Comparison of ENCODE assay signal across 8 cellular contexts in genomic region chr14:64294672-64295413, GRCh38. TPM values are rescaled to one million over a fixed set of nuclear protein-coding genes. Genes with fewer than 3 reads are reported as not detected.
DNase-seq lines count a peak whose midpoint lies in the region; ATAC-seq and TF ChIP-seq lines count a peak whose summit lies in the region.

No MANE protein-coding gene starts in this region.

- no CpG with 5 or more reads among the region's 20 CpGs for WGBS in neuronal stem cell (ENCODE audit: extremely low coverage in 2 of 2, insufficient read length in 2 of 2, insufficient replicate concordance in 1 of 2), 2 donors
- WGBS in suprapubic skin: 13% methylated on average over 7 of the region's 20 CpGs

- H3K4me1 ChIP-seq in Panc1 (ENCODE audit: control insufficient read depth, insufficient read depth, low read length) (no peaks in the 10 kb centered on the region; the same call in 1 of the 2 replicates), neuronal stem cell (ENCODE audit: control insufficient read depth in 2 of 2, insufficient read depth in 1 of 2, low read depth in 1 of 2, low read length in 2 of 2) (peaks cover 3 to 8% of the 10 kb centered on the region in 2 donors), suprapubic skin (peaks cover 18% of the 10 kb centered on the region)

- BruUV-seq in Panc1 (replicated peaks; lab: Mats Ljungman, UMichigan): no TSS peak

- DNase-seq in CD1c-positive myeloid dendritic cell (ENCODE audit: extremely low spot score) (peak; percentile 44), Panc1 (ENCODE audit: low read depth, low spot score) (peak; percentile 30), foreskin fibroblast (peak; percentile 40 to 67), neuronal stem cell (ENCODE audit: low spot score) (peak; percentile 48), suprapubic skin (ENCODE audit: low spot score in 2 of 2) (peak in 1 of 2 donors; percentile 70)
- DNase-seq in activated T-helper 1 cell treated with anti-CD3 and anti-CD28 coated beads, Interleukin-2, amount 50 U/mL, for 16 hours (ENCODE audit: low read depth in 1 of 2, low spot score in 1 of 2): peak; percentile 71 to 78

- H3K9ac ChIP-seq in neuronal stem cell (ENCODE audit: low read depth, low read length, poor library complexity): no peak overlapping the region

- POLR2A ChIA-PET in Panc1 (lab: Charles Lee): no interaction called here

- H4K8ac ChIP-seq in neuronal stem cell (ENCODE audit: low read depth, low read length): no peak overlapping the region

- peak overlapping the region; percentile 38 to 44 for H3K4me3 ChIP-seq in Panc1 (ENCODE audit: low read depth in 2 of 2, low read length in 2 of 2)
- H3K4me3 ChIP-seq in foreskin fibroblast (ENCODE audit: low read depth in 1 of 2, low read length in 2 of 2): peak overlapping the region; percentile 47 to 52
- peak overlapping the region in 1 of 2 donors; percentile 32 for H3K4me3 ChIP-seq in neuronal stem cell (ENCODE audit: low read length in 2 of 2)
- H3K4me3 ChIP-seq in suprapubic skin: peak overlapping the region; percentile 45

- no peak overlapping the region for H2BK12ac ChIP-seq in neuronal stem cell (ENCODE audit: low read length)

- TF ChIP-seq EP300 in suprapubic skin (IDR thresholded peaks at IDR 0.05): no peak

- TF ChIP-seq CTCF in Panc1 (IDR thresholded peaks at IDR 0.05) (peak; percentile 91), foreskin fibroblast (IDR thresholded peaks at IDR 0.05; ENCODE audit: low read depth, low read length) (peak; percentile 84), suprapubic skin (IDR thresholded peaks at IDR 0.05) (peak; percentile 13 to 55)

- intact Hi-C loops in Panc1 (cut with micrococcal nuclease; ENCODE audit: unreplicated experiment): loop anchor here (2.0 to 5.0 kb wide), 2 partner anchors 158 to 494 kb away; no protein-coding TSS in a partner anchor

- H2AK5ac ChIP-seq in neuronal stem cell (ENCODE audit: low read depth, low read length): no peak overlapping the region

- H3K27me3 ChIP-seq in Panc1 (ENCODE audit: control insufficient read depth, insufficient read depth, low read length) (peaks cover 11% of the 10 kb centered on the region), neuronal stem cell (ENCODE audit: control insufficient read depth in 3 of 3, insufficient read depth in 3 of 3, low read depth in 1 of 3, low read length in 3 of 3) (peaks cover 0 to 50% (median 16%) of the 10 kb centered on the region in 3 experiments), suprapubic skin (peaks cover 40% of the 10 kb centered on the region)

- H3K4ac ChIP-seq in neuronal stem cell (ENCODE audit: low read length): no peak overlapping the region

- H3K36me3 ChIP-seq in Panc1 (ENCODE audit: control insufficient read depth, insufficient read depth, low read length) (no peaks in the 10 kb centered on the region), neuronal stem cell (replicated peaks in 1 of 2; ENCODE audit: control insufficient read depth in 2 of 2, insufficient read depth in 2 of 2, low read length in 2 of 2) (no peaks in the 10 kb centered on the region), suprapubic skin (no peaks in the 10 kb centered on the region)

- H2BK120ac ChIP-seq in neuronal stem cell (ENCODE audit: low read depth, low read length): no peak overlapping the region

- peak overlapping the region; percentile 87 for H2AFZ ChIP-seq in neuronal stem cell (ENCODE audit: low read length)

- no peak overlapping the region for H2BK5ac ChIP-seq in neuronal stem cell (ENCODE audit: low read length)

- no peak overlapping the region for H3K23ac ChIP-seq in neuronal stem cell (ENCODE audit: low read depth, low read length, poor library complexity)

- no peak overlapping the region for H3K18ac ChIP-seq in neuronal stem cell (ENCODE audit: low read length)

- H3K14ac ChIP-seq in neuronal stem cell (ENCODE audit: low read length): no peak overlapping the region

- in situ Hi-C loops in Panc1 (cut with HindIII; ENCODE audit: low pct_unique_long_range_greater_than_20kb, low sequenced_read_pairs): no loop called here

- H3K27ac ChIP-seq in Panc1 (ENCODE audit: low read length): no peak overlapping the region
- no peak overlapping the region for H3K27ac ChIP-seq in neuronal stem cell (replicated peaks; ENCODE audit: low read length)
- no peak overlapping the region for H3K27ac ChIP-seq in suprapubic skin

- no peak overlapping the region for H2BK15ac ChIP-seq in neuronal stem cell (ENCODE audit: low read length)

- no peaks in the 10 kb centered on the region for H3K79me1 ChIP-seq in neuronal stem cell (ENCODE audit: low read depth, low read length)

- ATAC-seq in GM19372 (IDR thresholded peaks at IDR 0.05; ENCODE audit: low read depth, unreplicated experiment): peak; percentile 77
- peak; percentile 79 for ATAC-seq in HG03520 (IDR thresholded peaks at IDR 0.05; ENCODE audit: unreplicated experiment)
- peak; percentile 93 for ATAC-seq in Panc1

- H3K9me3 ChIP-seq in Panc1 (ENCODE audit: control insufficient read depth, insufficient read depth, low read depth, low read length) (no peaks in the 10 kb centered on the region), neuronal stem cell (replicated peaks in 1 of 2; ENCODE audit: control insufficient read depth in 2 of 2, insufficient read depth in 1 of 2, low read depth in 1 of 2, low read length in 2 of 2) (no peaks in the 10 kb centered on the region), suprapubic skin (no peaks in the 10 kb centered on the region)

- CTCF ChIA-PET in Panc1 (lab: Charles Lee): interaction anchor here (1.6 kb wide), 1 partner anchor 495 kb away, joined by 5 read pairs; no protein-coding TSS in a partner anchor

- peak overlapping the region; percentile 94 for H3K4me2 ChIP-seq in neuronal stem cell (ENCODE audit: insufficient read depth, low read length, poor library complexity, severe bottlenecking)

- H4K91ac ChIP-seq in neuronal stem cell (ENCODE audit: low read depth, low read length, poor library complexity): no peak overlapping the region

- no peak for TF ChIP-seq POLR2A in suprapubic skin (IDR thresholded peaks at IDR 0.05)

RNA-seq across cellular contexts. Expression of gene ESR2, which starts 0.7 kb away (rescaled TPM):
- not detected for total RNA-seq in Panc1 (2021; ENCODE audit: unreplicated experiment)
- 0.06 TPM for polyA plus RNA-seq in Panc1 (2012; ENCODE audit: insufficient read length)
- 0.08 TPM for polyA plus RNA-seq in neuronal stem cell (2013, experiment 1 of 2)
- polyA plus RNA-seq in neuronal stem cell (2013, experiment 2 of 2): 0.15 TPM
- total RNA-seq in suprapubic skin: 1 to 10 TPM in 2 of 4 donors, under 1 TPM in 1, not detected in 1; 0.38 to 1.4 (median 1.1) TPM

Comparison
In these comparisons a context has a peak if more than half of its experiments do, and no peak if none do; other contexts are left out.
1. CTCF ChIP-seq: peak in every context shown above with its lines; median percentile 91 in Panc1; 84 in foreskin fibroblast; 34 in suprapubic skin.